Comparison of ENCODE assay signal across 19 cellular contexts in genomic region chr5:60446917-60447316, GRCh38.
"Had no signal": no experiment of that assay in that cellular context is flagged by ENCODE, and none has a peak within 500 bp of the region (broad histone marks: within the 10 kb centered on the region; RNA-seq: fewer than 3 reads in every experiment).

No MANE protein-coding gene starts in this region.

- ATAC-seq: esophagus mucosa; heart right ventricle; left lung; lower lobe of right lung; natural killer cell; stimulated activated naive CD8-positive, alpha-beta T cell treated with anti-CD3 and anti-CD28 coated beads, Interleukin-15, Interleukin-2, amounts not matched to agents 100 U/mL and 50 U/mL, for 24 hours had no signal

- H3K4me1 ChIP-seq: heart right ventricle, left lung, lower lobe of right lung, right atrium auricular region, suprapubic skin, upper lobe of left lung, uterus had no signal

- DNase-seq: effector CD4-positive, alpha-beta T cell; heart right ventricle; islet precursor cell; left lung; lower lobe of right lung; natural killer cell; nucleus accumbens; ovary; small intestine; stimulated activated CD4-positive, alpha-beta T cell treated with anti-CD3 and anti-CD28 coated beads, Interleukin-2, amount 100 ng/mL, for 48 hours; stimulated activated naive CD8-positive, alpha-beta T cell treated with anti-CD3 and anti-CD28 coated beads, Interleukin-15, Interleukin-2, amounts not matched to agents 100 U/mL and 50 U/mL, for 24 hours; thyroid gland; upper lobe of left lung; uterus had no signal

- FAIRE-seq: frontal cortex, small intestine had no signal

- H3K4me3 ChIP-seq: coronary artery, heart right ventricle, left lung, lower lobe of right lung, ovary, right atrium auricular region, suprapubic skin, thyroid gland, upper lobe of left lung, uterus had no signal

- H3K27ac ChIP-seq: coronary artery, heart right ventricle, left lung, lower lobe of right lung, ovary, right atrium auricular region, suprapubic skin, thyroid gland, upper lobe of left lung, uterus had no signal

- H3K27me3 ChIP-seq: heart right ventricle, left lung, ovary, right atrium auricular region, suprapubic skin, thyroid gland, upper lobe of left lung, uterus had no signal

- H3K9me3 ChIP-seq: heart right ventricle, left lung, lower lobe of right lung, ovary, right atrium auricular region, suprapubic skin, thyroid gland, upper lobe of left lung, uterus had no signal

- H3K36me3 ChIP-seq: heart right ventricle, left lung, lower lobe of right lung, ovary, right atrium auricular region, suprapubic skin, thyroid gland, upper lobe of left lung, uterus had no signal
